ENCODE assay signal across 9 cellular contexts in genomic region chr10:88687853-88688467, GRCh38. TPM values are rescaled to one million over a fixed set of nuclear protein-coding genes. Genes with fewer than 3 reads are reported as not detected.
DNase-seq lines count a peak whose midpoint lies in the region; ATAC-seq and TF ChIP-seq lines count a peak whose summit lies in the region.
"Had no signal": no experiment of that assay in that cellular context is flagged by ENCODE, and none has a peak within 500 bp of the region (broad histone marks: within the 10 kb centered on the region; RNA-seq: fewer than 3 reads in every experiment).

No MANE protein-coding gene starts in this region.

- H3K27me3 Mint-ChIP-seq in activated T-cell treated with anti-CD3 and anti-CD28 coated beads, Interleukin-2, amount 50 U/mL, for 72 hours (ENCODE audit: low read depth): peaks cover 11% of the 10 kb centered on the region

- H3K36me3 Mint-ChIP-seq in activated T-cell treated with anti-CD3 and anti-CD28 coated beads, Interleukin-2, amount 50 U/mL, for 72 hours (ENCODE audit: insufficient read depth in 2 of 2): no peaks in the 10 kb centered on the region

- peak; percentile 63 for TF ChIP-seq CTCF in WI38 (IDR thresholded peaks at IDR 0.05; ENCODE audit: low read depth, low read length)

- ATAC-seq in activated T-cell treated with anti-CD3 and anti-CD28 coated beads, Interleukin-2, amount 50 U/mL, for 72 hours (replicated peaks in 1 of 2): no peak
- no peak for ATAC-seq in GM18907 (IDR thresholded peaks at IDR 0.05; ENCODE audit: unreplicated experiment)

- DNase-seq in DMS114 treated with DMSO at 0.1 percent for 48 hours (lab: John Stamatoyannopoulos, UW; ENCODE audit: unreplicated experiment): peak; percentile 68
- DNase-seq in Kasumi-1 (lab: John Stamatoyannopoulos, UW): peak; percentile 78 to 88
- peak; percentile 21 for DNase-seq in iPS-NIHi7 (ENCODE audit: extremely low spot score)
- no peak for DNase-seq in activated T-cell treated with anti-CD3 and anti-CD28 coated beads, Interleukin-2, amount 50 U/mL, for 72 hours
- no peak for DNase-seq in GM19240 (ENCODE audit: insufficient read length, low spot score)
- no peak for DNase-seq in activated CD4-positive, alpha-beta T cell treated with anti-CD3 and anti-CD28 coated beads, Interleukin-2, amount 50 U/mL, for 48 hours

- no peaks in the 10 kb centered on the region for H3K4me1 Mint-ChIP-seq in activated T-cell treated with anti-CD3 and anti-CD28 coated beads, Interleukin-2, amount 50 U/mL, for 72 hours (ENCODE audit: low read depth)

- no peak overlapping the region for H3K4me3 ChIP-seq in WI38 (ENCODE audit: low read depth, low read length)

- H3K9me3 Mint-ChIP-seq in activated T-cell treated with anti-CD3 and anti-CD28 coated beads, Interleukin-2, amount 50 U/mL, for 72 hours: no peaks in the 10 kb centered on the region

- H3K4me3 Mint-ChIP-seq in activated T-cell treated with anti-CD3 and anti-CD28 coated beads, Interleukin-2, amount 50 U/mL, for 72 hours: no peak overlapping the region

- no peak overlapping the region for H3K27ac Mint-ChIP-seq in activated T-cell treated with anti-CD3 and anti-CD28 coated beads, Interleukin-2, amount 50 U/mL, for 72 hours

RNA-seq across cellular contexts. Expression of gene LIPK, which starts 18.1 kb away (rescaled TPM):
- not detected for total RNA-seq in activated T-cell treated with anti-CD3 and anti-CD28 coated beads, Interleukin-2, amount 50 U/mL, for 72 hours
- total RNA-seq: mononuclear cell had no signal

RNA-seq across cellular contexts. Expression of gene LIPF, which starts 23.7 kb away (rescaled TPM):
- total RNA-seq in activated T-cell treated with anti-CD3 and anti-CD28 coated beads, Interleukin-2, amount 50 U/mL, for 72 hours: not detected
- total RNA-seq: mononuclear cell had no signal

Comparison
In these comparisons a context has a peak if more than half of its experiments do, and no peak if none do; other contexts are left out.
1. DNase-seq: peak in DMS114 treated with DMSO at 0.1 percent for 48 hours (single experiment), Kasumi-1 (2 of 2) and iPS-NIHi7 (single experiment); none in activated T-cell treated with anti-CD3 and anti-CD28 coated beads, Interleukin-2, amount 50 U/mL, for 72 hours (0 of 2), GM19240 (single experiment) and activated CD4-positive, alpha-beta T cell treated with anti-CD3 and anti-CD28 coated beads, Interleukin-2, amount 50 U/mL, for 48 hours (0 of 2).